In the genomic region with DNA sequence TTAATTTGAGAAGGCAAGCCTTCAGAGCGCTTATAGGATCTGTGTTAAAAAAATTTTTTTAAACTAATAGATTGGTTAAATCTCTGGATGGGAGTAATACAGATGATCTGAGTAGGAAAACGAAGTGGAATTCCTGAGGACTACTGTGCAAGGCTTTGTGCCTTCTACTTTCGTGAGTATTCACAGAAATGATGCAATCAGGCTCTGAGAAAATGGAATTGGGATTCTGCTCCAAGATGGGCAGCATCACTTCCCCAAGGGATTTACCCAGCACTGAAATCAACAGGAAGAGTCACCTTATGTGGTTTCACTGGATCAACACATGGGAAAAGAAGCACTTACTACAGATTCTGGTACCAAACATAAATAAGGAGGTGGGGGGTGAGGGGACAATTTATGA, we compare ENCODE assay signal across 15 cellular contexts. TPM values are rescaled to one million over a fixed set of nuclear protein-coding genes. Genes with fewer than 3 reads are reported as not detected.
A peak's percentile ranks its signal among the peaks of the same experiment; 100 is the strongest.
DNase-seq lines count a peak whose midpoint lies in the region; ATAC-seq and TF ChIP-seq lines count a peak whose summit lies in the region.
"Had no signal": no experiment of that assay in that cellular context is flagged by ENCODE, and none has a peak within 500 bp of the region (broad histone marks: within the 10 kb centered on the region; RNA-seq: fewer than 3 reads in every experiment).

No MANE protein-coding gene starts in this region.

- no peaks in the 10 kb centered on the region for H3K27me3 ChIP-seq in endodermal cell (ENCODE audit: control insufficient read depth, insufficient read depth, low read length, poor library complexity, severe bottlenecking)

- peak; percentile 79 for DNase-seq in AG20443 (ENCODE audit: low spot score)
- DNase-seq in HFFc6, result peak; percentile 3
- no peak for DNase-seq in endodermal cell
- DNase-seq in osteocyte (ENCODE audit: extremely low spot score, unreplicated experiment), result no peak
- no peak for DNase-seq in NOMO-1 treated with dmso at 0.1 percent for 144 hours (lab: John Stamatoyannopoulos, UW; ENCODE audit: unreplicated experiment)
- DNase-seq in SK-N-DZ (ENCODE audit: low spot score), result no peak
- no peak for DNase-seq in NCI-H446 treated with DMSO at 0.1 percent for 48 hours (lab: John Stamatoyannopoulos, UW)
- DNase-seq: activated T-cell treated with anti-CD3 and anti-CD28 coated beads, Interleukin-2, amount 50 U/mL, for 4 hours; Calu3; NCI-H2171 treated with DMSO at 0.1 percent for 48 hours; stimulated activated CD4-positive, alpha-beta T cell treated with anti-CD3 and anti-CD28 coated beads, Interleukin-4, amount 100 ng/mL, for 4 hours; stimulated activated naive CD4-positive, alpha-beta T cell treated with Interleukin-2 at 50 U/mL for 16 hours had no signal

- no peaks in the 10 kb centered on the region for H3K4me1 ChIP-seq in endodermal cell (ENCODE audit: control insufficient read depth, insufficient read depth, low read length)

- no peak overlapping the region for H3K4me3 Mint-ChIP-seq in HFFc6
- H3K4me3 Mint-ChIP-seq in endodermal cell, result no peak overlapping the region
- H3K4me3 Mint-ChIP-seq in osteocyte (ENCODE audit: unreplicated experiment), result no peak overlapping the region
- H3K4me3 Mint-ChIP-seq: activated T-cell treated with anti-CD3 and anti-CD28 coated beads, Interleukin-2, amount 50 U/mL, for 4 hours had no signal

- no peak for ATAC-seq in GM21619 (IDR thresholded peaks at IDR 0.05; ENCODE audit: unreplicated experiment)
- ATAC-seq: activated CD4-positive, CD25-positive, alpha-beta regulatory T cell treated with anti-CD3 and anti-CD28 coated beads, Interleukin-2, amount 50 U/mL, for 24 hours; activated T-cell treated with anti-CD3 and anti-CD28 coated beads, Interleukin-2, amount 50 U/mL, for 4 hours had no signal

- no peaks in the 10 kb centered on the region for H3K9me3 ChIP-seq in endodermal cell (ENCODE audit: control insufficient read depth, low read length)

- no peak for TF ChIP-seq CTCF in HFFc6 (IDR thresholded peaks at IDR 0.05)
- TF ChIP-seq CTCF in endodermal cell (conservative IDR thresholded peaks at IDR 0.05), result no peak
- no peak for TF ChIP-seq CTCF in osteocyte (IDR thresholded peaks at IDR 0.05)

- no peaks in the 10 kb centered on the region for H3K9me3 Mint-ChIP-seq in HFFc6
- H3K9me3 Mint-ChIP-seq in endodermal cell, result no peaks in the 10 kb centered on the region
- no peaks in the 10 kb centered on the region for H3K9me3 Mint-ChIP-seq in osteocyte (ENCODE audit: unreplicated experiment)
- H3K9me3 Mint-ChIP-seq: activated T-cell treated with anti-CD3 and anti-CD28 coated beads, Interleukin-2, amount 50 U/mL, for 4 hours had no signal

- H3K27ac Mint-ChIP-seq in HFFc6, result no peak overlapping the region
- H3K27ac Mint-ChIP-seq in endodermal cell, result peak overlapping the region; percentile 1
- peak overlapping the region; percentile 95 for H3K27ac Mint-ChIP-seq in osteocyte (ENCODE audit: unreplicated experiment)

- H3K4me1 Mint-ChIP-seq in HFFc6 (ENCODE audit: low read depth) (peaks cover 24% of the 10 kb centered on the region), endodermal cell (peaks cover 13% of the 10 kb centered on the region), osteocyte (ENCODE audit: unreplicated experiment) (peaks cover 38% of the 10 kb centered on the region)

- H3K36me3 ChIP-seq in endodermal cell (ENCODE audit: control insufficient read depth, insufficient read depth, low read length), result no peaks in the 10 kb centered on the region

- no peak overlapping the region for H3K27ac ChIP-seq in endodermal cell (ENCODE audit: low read depth, low read length)
- H3K27ac ChIP-seq: HL-60 had no signal

- no peak overlapping the region for H3K9ac ChIP-seq in endodermal cell (ENCODE audit: extremely low read depth, low read length, poor library complexity, severe bottlenecking)

- H3K4me3 ChIP-seq in endodermal cell (ENCODE audit: low read length), result no peak overlapping the region

- no peaks in the 10 kb centered on the region; the same call in 1 of the 2 replicates for H3K27me3 Mint-ChIP-seq in HFFc6 (ENCODE audit: insufficient read depth)
- H3K27me3 Mint-ChIP-seq in endodermal cell (ENCODE audit: insufficient read depth), result no peaks in the 10 kb centered on the region
- H3K27me3 Mint-ChIP-seq in osteocyte (ENCODE audit: unreplicated experiment), result no peaks in the 10 kb centered on the region

- H3K36me3 Mint-ChIP-seq in HFFc6 (ENCODE audit: low read depth) (no peaks in the 10 kb centered on the region), endodermal cell (ENCODE audit: low read depth) (peaks cover 4% of the 10 kb centered on the region), osteocyte (ENCODE audit: unreplicated experiment) (peaks cover 7% of the 10 kb centered on the region)

- 90 to 97% methylated on average over 3 of the region's 3 CpGs for WGBS in endodermal cell (ENCODE audit: insufficient coverage in 1 of 2, insufficient read length in 1 of 2), 2 experiments

RNA-seq across cellular contexts. Expression of a gene that starts 12.5 kb away (rescaled TPM):
- 10 to 100 TPM; 20.3 to 23.7 (median 22.4) TPM for total RNA-seq in HFFc6 (2021; fragmentation: NEBNext Ultra II Directional; extraction: Animal tissue kit (Norgen Biotek cat#: 25700))
- total RNA-seq in endodermal cell, result 10 to 100 TPM; 53.3 to 62.3 TPM
- 55.3 TPM for polyA plus RNA-seq in endodermal cell (2013, experiment 1 of 2)
- 52.0 TPM for polyA plus RNA-seq in endodermal cell (2013, experiment 2 of 2)
- total RNA-seq in osteocyte, result 59.4 and 59.8 TPM in 2 replicates
- 34.8 and 41.5 TPM in 2 replicates for polyA plus RNA-seq in SK-N-DZ (2014; cell fraction: cytosol; rRNA removed)
- polyA plus RNA-seq in SK-N-DZ (2014; cell fraction: nucleus; rRNA removed), result 38.9 and 45.3 TPM in 2 replicates

Comparison
In these comparisons a context has a peak if more than half of its experiments do, and no peak if none do; other contexts are left out.
1. DNase-seq: peak in AG20443 (single experiment) and HFFc6 (single experiment); none in endodermal cell (single experiment), osteocyte (single experiment), NOMO-1 treated with dmso at 0.1 percent for 144 hours (single experiment), SK-N-DZ (single experiment) and NCI-H446 treated with DMSO at 0.1 percent for 48 hours (single experiment).